20 cellular contexts compared by ENCODE assay signal in genomic region chr16:30930160-30930571, GRCh38. TPM values are rescaled to one million over a fixed set of nuclear protein-coding genes. Genes with fewer than 3 reads are reported as not detected.
A peak's percentile ranks its signal among the peaks of the same experiment; 100 is the strongest.
DNase-seq lines count a peak whose midpoint lies in the region; ATAC-seq, FAIRE-seq and TF ChIP-seq lines count a peak whose summit lies in the region.
"Had no signal": no experiment of that assay in that cellular context is flagged by ENCODE, and none has a peak within 500 bp of the region (broad histone marks: within the 10 kb centered on the region; RNA-seq: fewer than 3 reads in every experiment).

No MANE protein-coding gene starts in this region.

- no peak for FAIRE-seq in K562 (lab: Jason Lieb, UNC)
- FAIRE-seq: A549, D721Med, G401.6, GM12891 had no signal

- H3K27ac Mint-ChIP-seq in endodermal cell: no peak overlapping the region
- H3K27ac Mint-ChIP-seq: CD8-positive, alpha-beta T cell; GM23338; H9 had no signal

- WGBS in K562 (ENCODE audit: insufficient coverage, low coverage, missing lambda C conversion rate): 97% methylated on average over 15 of the region's 35 CpGs
- 98 to 99% methylated on average over 16 to 35 of the region's 35 CpGs for WGBS in endodermal cell (ENCODE audit: insufficient coverage in 1 of 2, insufficient read length in 1 of 2), 2 experiments

- H3K4me3 Mint-ChIP-seq in endodermal cell: no peak overlapping the region
- H3K4me3 Mint-ChIP-seq: CD8-positive, alpha-beta T cell; GM23338; H9 had no signal

- no peaks in the 10 kb centered on the region; the same call in 1 of the 2 replicates for H4K20me1 ChIP-seq in K562 (replicated peaks; ENCODE audit: control insufficient read depth, insufficient read depth, low read length)

- H3K4me1 Mint-ChIP-seq in endodermal cell: peaks cover 9% of the 10 kb centered on the region

- H3K4me3 ChIP-seq in left ventricle myocardium inferior: no peak overlapping the region
- H3K4me3 ChIP-seq in K562: no peak overlapping the region
- no peak overlapping the region for H3K4me3 ChIP-seq in endodermal cell (ENCODE audit: low read length)
- no peak overlapping the region for H3K4me3 ChIP-seq in lower lobe of right lung
- H3K4me3 ChIP-seq: A549, GM23338 had no signal

- POLR2A ChIA-PET in K562 (lab: Yijun Ruan, JAX): interaction anchor here (0.6 kb wide), 2 partner anchors 48 to 290 kb away, joined by 3 read pairs; no protein-coding TSS in a partner anchor

- H3K4me2 ChIP-seq in K562 (ENCODE audit: insufficient read depth, low read length): no peak overlapping the region
- H3K4me2 ChIP-seq: A549, GM23338 had no signal

- peaks cover 40% of the 10 kb centered on the region for H3K36me3 Mint-ChIP-seq in endodermal cell (ENCODE audit: low read depth)

- H3K4me1 ChIP-seq in left ventricle myocardium inferior (peaks cover 17% of the 10 kb centered on the region), K562 (replicated peaks in 1 of 2; ENCODE audit: control insufficient read depth in 2 of 2, insufficient read depth in 2 of 2, low read length in 2 of 2) (peaks cover 0 to 38% of the 10 kb centered on the region in 2 experiments; a peak in 3 of 5 replicates), endodermal cell (ENCODE audit: control insufficient read depth, insufficient read depth, low read length) (no peaks in the 10 kb centered on the region), lower lobe of right lung (no peaks in the 10 kb centered on the region)

- H3K27ac ChIP-seq in left ventricle myocardium inferior (replicated peaks): peak overlapping the region; percentile 83
- H3K27ac ChIP-seq in K562 (ENCODE audit: extremely low read depth, low read depth, low read length): no peak overlapping the region
- H3K27ac ChIP-seq in endodermal cell (ENCODE audit: low read depth, low read length): no peak overlapping the region
- H3K27ac ChIP-seq in lower lobe of right lung: no peak overlapping the region
- H3K27ac ChIP-seq: A549 had no signal

- H3K9me3 ChIP-seq in left ventricle myocardium inferior (replicated peaks): no peaks in the 10 kb centered on the region
- H3K9me3 ChIP-seq in K562 (replicated peaks; ENCODE audit: control insufficient read depth, insufficient read depth, low read depth, low read length): no peaks in the 10 kb centered on the region
- H3K9me3 ChIP-seq in endodermal cell (ENCODE audit: control insufficient read depth, low read length): no peaks in the 10 kb centered on the region
- no peaks in the 10 kb centered on the region for H3K9me3 ChIP-seq in lower lobe of right lung
- H3K9me3 ChIP-seq: A549, BE2C had no signal

- H3K9me3 Mint-ChIP-seq in endodermal cell: no peaks in the 10 kb centered on the region
- H3K9me3 Mint-ChIP-seq: CD14-positive monocyte; CD8-positive, alpha-beta T cell; GM23338; H9 had no signal

- peaks cover 3% of the 10 kb centered on the region for H3K9me1 ChIP-seq in K562 (ENCODE audit: control insufficient read depth, insufficient read depth, low read length)

- H3K9ac ChIP-seq in K562 (ENCODE audit: insufficient read depth in 1 of 2, low read depth in 2 of 2, low read length in 2 of 2) (peak overlapping the region in 1 of 2 experiments; percentile 36; a peak in 1 of 4 replicates), endodermal cell (ENCODE audit: extremely low read depth, low read length, poor library complexity, severe bottlenecking) (no peak overlapping the region)

- ATAC-seq in left ventricle myocardium superior: no peak
- no peak for ATAC-seq in K562
- no peak for ATAC-seq in HG03521 (IDR thresholded peaks at IDR 0.05; ENCODE audit: unreplicated experiment)
- ATAC-seq in lower lobe of right lung: no peak
- ATAC-seq: A549; CD8-positive, alpha-beta T cell; GM23338 had no signal

- H3K79me2 ChIP-seq in K562 (ENCODE audit: control insufficient read depth, insufficient read depth, low read length): no peaks in the 10 kb centered on the region

- TF ChIP-seq RAD21 in K562 (CRISPR knock-in tag; conservative IDR thresholded peaks at IDR 0.05 in 1 of 2, IDR thresholded peaks at IDR 0.05 in 1 of 2): no peak

- no peak for TF ChIP-seq CTCF in left ventricle myocardium inferior (IDR thresholded peaks at IDR 0.05; ENCODE audit: borderline replicate concordance)
- TF ChIP-seq CTCF in K562 (IDR thresholded peaks at IDR 0.05 in 2 of 3, conservative IDR thresholded peaks at IDR 0.05 in 1 of 3; ENCODE audit: insufficient read depth in 2 of 3, low read depth in 1 of 3, low read length in 3 of 3): no peak
- TF ChIP-seq CTCF in endodermal cell (conservative IDR thresholded peaks at IDR 0.05): no peak
- no peak for TF ChIP-seq CTCF in lower lobe of right lung (IDR thresholded peaks at IDR 0.05)

- CTCF ChIA-PET in K562 (lab: Yijun Ruan, JAX; ENCODE audit: low intra/inter-chr PET ratio): no interaction called here

- intact Hi-C loops in left ventricle myocardium inferior (cut with micrococcal nuclease) (no loop called here), left ventricle myocardium superior (cut with micrococcal nuclease) (no loop called here), K562 (cut with micrococcal nuclease) (no loop called here), lower lobe of right lung (cut with DNase I) (no loop called here)

- TF ChIP-seq EP300 in K562 (IDR thresholded peaks at IDR 0.05; ENCODE audit: low read length): no peak

- BruUV-seq in K562 (replicated peaks; lab: Mats Ljungman, UMichigan): no TSS peak

- peaks cover 33% of the 10 kb centered on the region for H3K36me3 ChIP-seq in left ventricle myocardium inferior
- H3K36me3 ChIP-seq in K562 (ENCODE audit: control insufficient read depth, insufficient read depth, low read length): peaks cover 68% of the 10 kb centered on the region; the same call in 2 of the 3 replicates
- peaks cover 53% of the 10 kb centered on the region for H3K36me3 ChIP-seq in endodermal cell (ENCODE audit: control insufficient read depth, insufficient read depth, low read length)
- H3K36me3 ChIP-seq in lower lobe of right lung: peaks cover 40% of the 10 kb centered on the region

- no peaks in the 10 kb centered on the region for H3K27me3 ChIP-seq in left ventricle myocardium inferior (ENCODE audit: low read depth)
- no peaks in the 10 kb centered on the region for H3K27me3 ChIP-seq in K562 (ENCODE audit: control insufficient read depth in 2 of 2, insufficient read depth in 2 of 2, low read length in 2 of 2)
- no peaks in the 10 kb centered on the region for H3K27me3 ChIP-seq in endodermal cell (ENCODE audit: control insufficient read depth, insufficient read depth, low read length, poor library complexity, severe bottlenecking)
- H3K27me3 ChIP-seq in lower lobe of right lung (ENCODE audit: low read depth): no peaks in the 10 kb centered on the region
- H3K27me3 ChIP-seq: BE2C had no signal

- DNase-seq in left ventricle myocardium inferior: no peak
- DNase-seq in left ventricle myocardium superior: no peak
- no peak for DNase-seq in K562 (ENCODE audit: extremely low read depth in 1 of 4, low spot score in 3 of 4)
- peak; percentile 34 for DNase-seq in endodermal cell
- DNase-seq in lower lobe of right lung: no peak
- DNase-seq: BE2C; CD8-positive, alpha-beta T cell; COR-L47; DMS153; DMS79 treated with DMSO at 0.1 percent for 48 hours; EL; H9 had no signal

- no peak for TF ChIP-seq POLR2A in K562 (conservative IDR thresholded peaks at IDR 0.05)

- in situ Hi-C loops in K562 (cut with MboI): no loop called here

- no peak overlapping the region for H2AFZ ChIP-seq in K562 (ENCODE audit: low read depth, low read length)
- H2AFZ ChIP-seq: GM23338 had no signal

- H3K27me3 Mint-ChIP-seq in endodermal cell (ENCODE audit: insufficient read depth): no peaks in the 10 kb centered on the region

RNA-seq across cellular contexts. Expression of gene FBXL19, which starts 6.8 kb away (rescaled TPM):
- total RNA-seq in left ventricle myocardium inferior (6.3 TPM), left ventricle myocardium superior (5.7 TPM), K562 (2014; rRNA removed) (32.7 and 48.1 TPM in 2 replicates), K562 (2014; rRNA removed; fragmentation: Illumina TruSeq; extraction: Trizol) (6.8 and 6.9 TPM in 2 replicates), K562 (2015; rRNA removed; fragmentation: Illumina TruSeq; extraction: Trizol) (17.6 and 17.8 TPM in 2 replicates), K562 (2021) (40.4 and 48.0 TPM in 2 replicates), endodermal cell (10 to 100 TPM; 74.0 to 84.3 TPM), lower lobe of right lung (14.5 TPM)
- total RNA-seq in K562 (2011; cell fraction: chromatin; rRNA removed; ENCODE audit: low replicate concordance): 10.1 and 37.5 TPM in 2 replicates
- 30.4 and 31.2 TPM in 2 replicates for total RNA-seq in K562 (2011; cell fraction: nucleolus; rRNA removed)
- total RNA-seq in K562 (2011; cell fraction: nucleoplasm; rRNA removed): 14.5 and 15.4 TPM in 2 replicates
- polyA plus RNA-seq in K562 (2011; rRNA removed) (9.1 and 9.9 TPM in 2 replicates), K562 (2014; fragmentation: Illumina TruSeq; extraction: Trizol) (7.6 and 18.1 TPM in 2 replicates), K562 (2014; fragmentation: Nextera tagmentation; extraction: Ambion mirVana) (under 1 TPM in 1 of 2 experiments, not detected in 1; 0.13 TPM), K562 (2014; rRNA removed) (22.0 and 26.0 TPM in 2 replicates)
- 12.4 and 47.6 TPM in 2 replicates for polyA plus RNA-seq in K562 (2011; cell fraction: cytosol; rRNA removed)
- 16.9 and 37.2 TPM in 2 replicates for polyA plus RNA-seq in K562 (2011; cell fraction: nucleus; rRNA removed)
- 17.7 and 25.5 TPM in 2 replicates for polyA plus RNA-seq in K562 (2012)
- 3.8 and 7.2 TPM in 2 replicates for polyA minus RNA-seq in K562 (2011; rRNA and poly(A)+ RNA removed)
- 26.1 and 27.7 TPM in 2 replicates for polyA minus RNA-seq in K562 (2011; cell fraction: cytosol; rRNA and poly(A)+ RNA removed)
- 7.5 and 9.4 TPM in 2 replicates for polyA minus RNA-seq in K562 (2011; cell fraction: nucleus; rRNA and poly(A)+ RNA removed)
- polyA plus RNA-seq in endodermal cell (2013, experiment 1 of 2): 49.4 TPM
- 46.5 TPM for polyA plus RNA-seq in endodermal cell (2013, experiment 2 of 2)

RNA-seq across cellular contexts. Expression of gene ORAI3, which starts 18.7 kb away (rescaled TPM):
- total RNA-seq in left ventricle myocardium inferior (12.2 TPM), left ventricle myocardium superior (10.8 TPM), K562 (2014; rRNA removed) (19.0 and 23.5 TPM in 2 replicates), K562 (2014; rRNA removed; fragmentation: Illumina TruSeq; extraction: Trizol) (6.3 and 7.8 TPM in 2 replicates), K562 (2015; rRNA removed; fragmentation: Illumina TruSeq; extraction: Trizol) (12.4 and 12.9 TPM in 2 replicates), K562 (2021) (21.9 and 23.3 TPM in 2 replicates), endodermal cell (10 to 100 TPM; 16.9 to 17.7 TPM), lower lobe of right lung (30.2 TPM)
- total RNA-seq in K562 (2011; cell fraction: chromatin; rRNA removed; ENCODE audit: low replicate concordance): 12.4 and 41.2 TPM in 2 replicates
- total RNA-seq in K562 (2011; cell fraction: nucleolus; rRNA removed): 46.8 and 54.4 TPM in 2 replicates
- total RNA-seq in K562 (2011; cell fraction: nucleoplasm; rRNA removed): 36.7 and 43.2 TPM in 2 replicates
- polyA plus RNA-seq in K562 (2011; rRNA removed) (15.8 and 29.7 TPM in 2 replicates), K562 (2014; fragmentation: Illumina TruSeq; extraction: Trizol) (14.1 and 18.0 TPM in 2 replicates), K562 (2014; fragmentation: Nextera tagmentation; extraction: Ambion mirVana) (1 to 10 TPM; 4.9 to 5.8 TPM), K562 (2014; rRNA removed) (16.5 and 19.0 TPM in 2 replicates)
- 44.9 and 57.8 TPM in 2 replicates for polyA plus RNA-seq in K562 (2011; cell fraction: cytosol; rRNA removed)
- 25.0 and 28.3 TPM in 2 replicates for polyA plus RNA-seq in K562 (2011; cell fraction: nucleus; rRNA removed)
- 19.4 and 52.1 TPM in 2 replicates for polyA plus RNA-seq in K562 (2012)
- polyA minus RNA-seq in K562 (2011; rRNA and poly(A)+ RNA removed): 12.8 and 14.8 TPM in 2 replicates
- polyA minus RNA-seq in K562 (2011; cell fraction: cytosol; rRNA and poly(A)+ RNA removed): 15.8 and 19.1 TPM in 2 replicates
- 9.3 and 12.7 TPM in 2 replicates for polyA minus RNA-seq in K562 (2011; cell fraction: nucleus; rRNA and poly(A)+ RNA removed)
- 9.2 TPM for polyA plus RNA-seq in endodermal cell (2013, experiment 1 of 2)
- polyA plus RNA-seq in endodermal cell (2013, experiment 2 of 2): 10.4 TPM

RNA-seq across cellular contexts. Expression of gene SETD1A, which starts 27.4 kb away (rescaled TPM):
- 7.4 TPM for total RNA-seq in left ventricle myocardium inferior
- total RNA-seq in left ventricle myocardium superior: 11.0 TPM
- 24.2 and 49.1 TPM in 2 replicates for total RNA-seq in K562 (2011; cell fraction: chromatin; rRNA removed; ENCODE audit: low replicate concordance)
- 22.3 and 24.7 TPM in 2 replicates for total RNA-seq in K562 (2011; cell fraction: nucleolus; rRNA removed)
- total RNA-seq in K562 (2011; cell fraction: nucleoplasm; rRNA removed): 17.1 and 19.1 TPM in 2 replicates
- total RNA-seq in K562 (2014; rRNA removed): 4.2 and 7.9 TPM in 2 replicates
- total RNA-seq in K562 (2014; rRNA removed; fragmentation: Illumina TruSeq; extraction: Trizol): 2.0 and 2.5 TPM in 2 replicates
- 4.6 and 5.7 TPM in 2 replicates for total RNA-seq in K562 (2015; rRNA removed; fragmentation: Illumina TruSeq; extraction: Trizol)
- total RNA-seq in K562 (2021): 30.2 and 36.0 TPM in 2 replicates
- 2.2 and 3.0 TPM in 2 replicates for polyA plus RNA-seq in K562 (2011; rRNA removed)
- 1.6 and 2.3 TPM in 2 replicates for polyA plus RNA-seq in K562 (2011; cell fraction: cytosol; rRNA removed)
- polyA plus RNA-seq in K562 (2011; cell fraction: nucleus; rRNA removed): 15.4 and 22.7 TPM in 2 replicates
- polyA plus RNA-seq in K562 (2012): 17.4 and 52.0 TPM in 2 replicates
- polyA plus RNA-seq in K562 (2014; fragmentation: Illumina TruSeq; extraction: Trizol): 15.0 and 20.1 TPM in 2 replicates
- polyA plus RNA-seq in K562 (2014; fragmentation: Nextera tagmentation; extraction: Ambion mirVana): under 1 TPM; 0.08 to 0.14 TPM
- 15.5 and 16.9 TPM in 2 replicates for polyA plus RNA-seq in K562 (2014; rRNA removed)
- polyA minus RNA-seq in K562 (2011; rRNA and poly(A)+ RNA removed): 1.7 and 2.1 TPM in 2 replicates
- polyA minus RNA-seq in K562 (2011; cell fraction: cytosol; rRNA and poly(A)+ RNA removed): 10.0 and 10.3 TPM in 2 replicates
- polyA minus RNA-seq in K562 (2011; cell fraction: nucleus; rRNA and poly(A)+ RNA removed): 6.1 and 8.6 TPM in 2 replicates
- 10 to 100 TPM; 23.8 to 25.0 TPM for total RNA-seq in endodermal cell
- polyA plus RNA-seq in endodermal cell (2013, experiment 1 of 2): 21.0 TPM
- polyA plus RNA-seq in endodermal cell (2013, experiment 2 of 2): 18.2 TPM
- total RNA-seq in lower lobe of right lung: 15.0 TPM

RNA-seq across cellular contexts. Expression of gene CTF1, which starts 33.8 kb away (rescaled TPM):
- total RNA-seq in left ventricle myocardium inferior (9.6 TPM), left ventricle myocardium superior (7.5 TPM), K562 (2014; rRNA removed) (0.36 and 1.0 TPM in 2 replicates), K562 (2014; rRNA removed; fragmentation: Illumina TruSeq; extraction: Trizol) (0.38 and 0.44 TPM in 2 replicates), K562 (2015; rRNA removed; fragmentation: Illumina TruSeq; extraction: Trizol) (0.33 and 0.53 TPM in 2 replicates), K562 (2021) (1.8 TPM in 2 replicates), endodermal cell (1 to 10 TPM; 3.1 to 3.3 TPM), lower lobe of right lung (10.3 TPM)
- 2.9 and 6.1 TPM in 2 replicates for total RNA-seq in K562 (2011; cell fraction: chromatin; rRNA removed; ENCODE audit: low replicate concordance)
- 4.2 and 5.5 TPM in 2 replicates for total RNA-seq in K562 (2011; cell fraction: nucleolus; rRNA removed)
- 6.2 and 12.7 TPM in 2 replicates for total RNA-seq in K562 (2011; cell fraction: nucleoplasm; rRNA removed)
- polyA plus RNA-seq in K562 (2011; rRNA removed) (1.9 and 3.6 TPM in 2 replicates), K562 (2014; fragmentation: Illumina TruSeq; extraction: Trizol) (2.5 and 2.8 TPM in 2 replicates), K562 (2014; fragmentation: Nextera tagmentation; extraction: Ambion mirVana) (under 1 TPM; 0.24 to 0.35 TPM), K562 (2014; rRNA removed) (1.8 and 2.1 TPM in 2 replicates)
- polyA plus RNA-seq in K562 (2011; cell fraction: cytosol; rRNA removed): 6.9 and 7.6 TPM in 2 replicates
- 11.5 and 14.8 TPM in 2 replicates for polyA plus RNA-seq in K562 (2011; cell fraction: nucleus; rRNA removed)
- 2.0 and 5.6 TPM in 2 replicates for polyA plus RNA-seq in K562 (2012)
- 0.98 and 1.7 TPM in 2 replicates for polyA minus RNA-seq in K562 (2011; rRNA and poly(A)+ RNA removed)
- polyA minus RNA-seq in K562 (2011; cell fraction: cytosol; rRNA and poly(A)+ RNA removed): 1.1 and 1.4 TPM in 2 replicates
- polyA minus RNA-seq in K562 (2011; cell fraction: nucleus; rRNA and poly(A)+ RNA removed): 1.3 and 1.9 TPM in 2 replicates
- polyA plus RNA-seq in endodermal cell (2013, experiment 1 of 2): 3.8 TPM
- 2.8 TPM for polyA plus RNA-seq in endodermal cell (2013, experiment 2 of 2)
- total RNA-seq: CD8-positive, alpha-beta T cell; HT1080 had no signal
- polyA plus RNA-seq: CD14-positive monocyte had no signal

RNA-seq across cellular contexts. Expression of gene BCL7C, which starts 36.3 kb away (rescaled TPM):
- total RNA-seq in left ventricle myocardium inferior: 25.2 TPM
- total RNA-seq in left ventricle myocardium superior: 29.6 TPM
- 6.9 and 9.3 TPM in 2 replicates for total RNA-seq in K562 (2011; cell fraction: chromatin; rRNA removed; ENCODE audit: low replicate concordance)
- total RNA-seq in K562 (2011; cell fraction: nucleolus; rRNA removed): 8.7 and 9.0 TPM in 2 replicates
- 7.6 and 10.6 TPM in 2 replicates for total RNA-seq in K562 (2011; cell fraction: nucleoplasm; rRNA removed)
- total RNA-seq in K562 (2014; rRNA removed): 80.1 and 85.8 TPM in 2 replicates
- 7.0 and 7.9 TPM in 2 replicates for total RNA-seq in K562 (2014; rRNA removed; fragmentation: Illumina TruSeq; extraction: Trizol)
- total RNA-seq in K562 (2015; rRNA removed; fragmentation: Illumina TruSeq; extraction: Trizol): 31.6 and 32.9 TPM in 2 replicates
- 41.2 and 43.1 TPM in 2 replicates for total RNA-seq in K562 (2021)
- polyA plus RNA-seq in K562 (2011; rRNA removed): 15.1 and 17.4 TPM in 2 replicates
- 18.7 and 45.5 TPM in 2 replicates for polyA plus RNA-seq in K562 (2011; cell fraction: cytosol; rRNA removed)
- 7.4 and 12.0 TPM in 2 replicates for polyA plus RNA-seq in K562 (2011; cell fraction: nucleus; rRNA removed)
- 23.9 and 28.5 TPM in 2 replicates for polyA plus RNA-seq in K562 (2012)
- 19.6 and 37.5 TPM in 2 replicates for polyA plus RNA-seq in K562 (2014; fragmentation: Illumina TruSeq; extraction: Trizol)
- 1 to 10 TPM; 1.7 to 2.6 TPM for polyA plus RNA-seq in K562 (2014; fragmentation: Nextera tagmentation; extraction: Ambion mirVana)
- 61.9 and 75.9 TPM in 2 replicates for polyA plus RNA-seq in K562 (2014; rRNA removed)
- polyA minus RNA-seq in K562 (2011; rRNA and poly(A)+ RNA removed): 2.2 and 3.5 TPM in 2 replicates
- 7.9 and 8.1 TPM in 2 replicates for polyA minus RNA-seq in K562 (2011; cell fraction: cytosol; rRNA and poly(A)+ RNA removed)
- 2.6 TPM in 2 replicates for polyA minus RNA-seq in K562 (2011; cell fraction: nucleus; rRNA and poly(A)+ RNA removed)
- total RNA-seq in endodermal cell: 10 to 100 TPM; 64.7 to 67.6 TPM
- 39.4 TPM for polyA plus RNA-seq in endodermal cell (2013, experiment 1 of 2)
- polyA plus RNA-seq in endodermal cell (2013, experiment 2 of 2): 41.9 TPM
- total RNA-seq in lower lobe of right lung: 23.3 TPM
